ENCODE assay signal across 28 cellular contexts in the genomic region with DNA sequence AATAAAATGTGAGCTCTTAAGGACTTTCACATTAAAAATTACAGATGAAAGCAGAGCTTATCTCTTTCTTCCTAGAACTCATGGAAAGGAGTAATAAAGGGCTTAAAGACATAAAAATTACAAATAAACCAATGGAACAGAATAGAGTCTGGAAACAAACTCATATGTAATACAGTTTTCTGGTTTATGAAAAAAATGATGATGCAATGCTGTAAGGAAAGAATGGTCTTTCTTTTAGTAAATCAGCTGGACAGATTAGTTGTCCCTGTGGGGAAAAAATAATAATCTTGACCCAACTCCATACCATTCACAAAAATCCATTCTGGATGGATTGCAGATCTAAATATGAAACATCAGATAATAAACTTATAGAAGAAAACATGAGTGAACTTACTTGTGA.
"Had no signal": no experiment of that assay in that cellular context is flagged by ENCODE, and none has a peak within 500 bp of the region (broad histone marks: within the 10 kb centered on the region; RNA-seq: fewer than 3 reads in every experiment).

No MANE protein-coding gene starts in this region.

- H3K27ac ChIP-seq: colonic mucosa, coronary artery, dorsolateral prefrontal cortex, epithelial cell of prostate, esophagus muscularis mucosa, esophagus squamous epithelium, foreskin keratinocyte, gastrocnemius medialis, gastroesophageal sphincter, heart left ventricle, heart right ventricle had no signal

- H3K4me3 ChIP-seq: colonic mucosa, coronary artery, dorsolateral prefrontal cortex, esophagus muscularis mucosa, esophagus squamous epithelium, gastrocnemius medialis, gastroesophageal sphincter, heart left ventricle, heart right ventricle had no signal

- H3K4me1 ChIP-seq: colonic mucosa, esophagus squamous epithelium, foreskin keratinocyte, gastrocnemius medialis, heart left ventricle, heart right ventricle had no signal

- H3K9me3 ChIP-seq: colonic mucosa, esophagus muscularis mucosa, esophagus squamous epithelium, gastrocnemius medialis, gastroesophageal sphincter had no signal

- FAIRE-seq: colon, endometrium, endothelial cell of umbilical vein, frontal cortex had no signal

- DNase-seq: colonic mucosa; cortex of kidney; dermis blood vessel endothelial cell; dorsolateral prefrontal cortex; effector CD4-positive, alpha-beta T cell; effector CD8-positive, alpha-beta T cell; effector memory CD4-positive, alpha-beta T cell; effector memory CD8-positive, alpha-beta T cell; endodermal cell; erythroblast; esophagus squamous epithelium; foreskin fibroblast; foreskin keratinocyte; foreskin melanocyte; gastrocnemius medialis; glutamatergic neuron; head of caudate nucleus; heart left ventricle; heart right ventricle had no signal

- H3K27me3 ChIP-seq: colonic mucosa, dorsolateral prefrontal cortex, esophagus muscularis mucosa, esophagus squamous epithelium, foreskin keratinocyte, gastrocnemius medialis, gastroesophageal sphincter, heart left ventricle, heart right ventricle had no signal

- ATAC-seq: effector memory CD8-positive, alpha-beta T cell; esophagus mucosa; foreskin keratinocyte; gastrocnemius medialis; gastroesophageal sphincter; heart left ventricle; heart right ventricle had no signal

- H3K36me3 ChIP-seq: colonic mucosa had no signal
